Comparison of ENCODE assay signal across 2 cellular contexts in genomic region chr2:139946690-139947089, GRCh38.
TF ChIP-seq lines count a peak whose summit lies in the region.

No MANE protein-coding gene starts in this region.

TF ChIP-seq in SK-N-SH, 30 proteins besides CTCF, POLR2A, EP300 and RAD21 (continued from another document):
- TF ChIP-seq REST (IDR thresholded peaks at IDR 0.05; ENCODE audit: low read depth, low read length) (no peak), ZBTB33 (IDR thresholded peaks at IDR 0.05; ENCODE audit: borderline replicate concordance, low read depth) (no peak), TEAD4 (IDR thresholded peaks at IDR 0.05; ENCODE audit: borderline replicate concordance, insufficient read depth) (no peak), MXI1 (IDR thresholded peaks at IDR 0.05; ENCODE audit: low read depth, low read length) (no peak), IRF3 (IDR thresholded peaks at IDR 0.05; ENCODE audit: low read depth, low read length) (no peak)

TF ChIP-seq in SK-N-SH treated with all-trans-retinoic acid at 6 μM for 48 hours, 23 proteins besides CTCF, POLR2A, EP300 and RAD21 (continued from another document):
- TF ChIP-seq TSHZ2 (CRISPR knock-in tag; IDR thresholded peaks at IDR 0.05) (no peak), ZFP3 (CRISPR knock-in tag; IDR thresholded peaks at IDR 0.05) (no peak), RARB (CRISPR knock-in tag; IDR thresholded peaks at IDR 0.05) (no peak), TCF4 (CRISPR knock-in tag; IDR thresholded peaks at IDR 0.05; ENCODE audit: borderline replicate concordance) (no peak), ESRRG (CRISPR knock-in tag; IDR thresholded peaks at IDR 0.05) (no peak), ZC3H10 (CRISPR knock-in tag; IDR thresholded peaks at IDR 0.05) (no peak), ARNTL (CRISPR knock-in tag; IDR thresholded peaks at IDR 0.05; ENCODE audit: borderline replicate concordance, low read depth) (no peak), OSR1 (CRISPR knock-in tag; IDR thresholded peaks at IDR 0.05) (no peak), ZNF8 (CRISPR knock-in tag; IDR thresholded peaks at IDR 0.05) (no peak), SNAI2 (CRISPR knock-in tag; IDR thresholded peaks at IDR 0.05) (no peak), CSRNP3 (CRISPR knock-in tag; IDR thresholded peaks at IDR 0.05) (no peak), TOX (CRISPR knock-in tag; IDR thresholded peaks at IDR 0.05; ENCODE audit: borderline replicate concordance) (no peak)
